Comparison of ENCODE assay signal across 30 cellular contexts in the genomic region with DNA sequence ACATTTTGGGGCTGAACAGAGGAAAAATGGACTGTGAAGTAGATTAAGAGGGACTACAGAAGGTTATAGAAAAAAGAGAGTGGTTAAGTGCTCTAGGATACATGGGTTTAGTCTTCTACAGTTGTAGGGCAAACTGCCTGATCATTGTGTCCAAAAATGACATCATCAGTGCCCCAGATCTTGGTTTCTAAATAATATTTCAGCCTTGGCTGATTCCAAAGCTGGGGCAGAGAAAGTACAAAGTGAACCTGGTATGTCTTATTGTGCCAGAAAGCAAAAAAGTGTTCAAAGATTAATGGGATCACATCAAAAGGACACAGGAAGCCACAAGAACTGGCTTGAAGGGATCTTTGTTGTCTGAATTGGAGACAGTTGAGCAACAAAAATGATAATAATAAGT.
"Had no signal": no experiment of that assay in that cellular context is flagged by ENCODE, and none has a peak within 500 bp of the region (broad histone marks: within the 10 kb centered on the region; RNA-seq: fewer than 3 reads in every experiment).

No MANE protein-coding gene starts in this region.

- H3K27me3 Mint-ChIP-seq: activated CD4-positive, alpha-beta memory T cell treated with anti-CD3 and anti-CD28 coated beads for 36 hours; activated CD4-positive, alpha-beta T cell treated with anti-CD3 and anti-CD28 coated beads for 36 hours; activated CD4-positive, alpha-beta T cell treated with anti-CD3 and anti-CD28 coated beads, Interleukin-2, amount 10 ng/mL, durations not matched to agents 24 days and 14 days; activated CD8-positive, alpha-beta memory T cell treated with anti-CD3 and anti-CD28 coated beads, Interleukin-2, amount 10 ng/mL, durations not matched to agents 7 days and 5 days; activated T-helper 17 cell treated with anti-CD3 and anti-CD28 coated beads, Interleukin-2, amount 50 U/mL, for 72 hours; effector memory CD8-positive, alpha-beta T cell had no signal

- H3K36me3 Mint-ChIP-seq: activated CD4-positive, alpha-beta memory T cell treated with anti-CD3 and anti-CD28 coated beads for 36 hours; activated CD8-positive, alpha-beta memory T cell treated with anti-CD3 and anti-CD28 coated beads, Interleukin-2, amount 10 ng/mL, durations not matched to agents 7 days and 5 days; activated naive CD8-positive, alpha-beta T cell had no signal

- H3K27ac ChIP-seq: ascending aorta, breast epithelium, cardiac muscle cell, esophagus muscularis mucosa, gastroesophageal sphincter had no signal

- H3K4me3 Mint-ChIP-seq: activated CD4-positive, alpha-beta memory T cell treated with anti-CD3 and anti-CD28 coated beads for 36 hours; activated CD4-positive, alpha-beta T cell treated with anti-CD3 and anti-CD28 coated beads for 36 hours; activated CD4-positive, alpha-beta T cell treated with anti-CD3 and anti-CD28 coated beads, Interleukin-2, amount 10 ng/mL, durations not matched to agents 24 days and 14 days; activated CD8-positive, alpha-beta memory T cell treated with anti-CD3 and anti-CD28 coated beads, Interleukin-2, amount 10 ng/mL, durations not matched to agents 7 days and 5 days; activated CD8-positive, alpha-beta T cell treated with anti-CD3 and anti-CD28 coated beads, Interleukin-2, amount 10 ng/mL, durations not matched to agents 7 days and 5 days; activated naive CD8-positive, alpha-beta T cell; activated T-helper 17 cell treated with anti-CD3 and anti-CD28 coated beads, Interleukin-2, amount 50 U/mL, for 72 hours; brain; effector memory CD8-positive, alpha-beta T cell had no signal

- H3K4me3 ChIP-seq: ascending aorta, breast epithelium, cardiac muscle cell, esophagus muscularis mucosa, gastroesophageal sphincter had no signal

- DNase-seq: activated CD4-positive, alpha-beta memory T cell treated with anti-CD3 and anti-CD28 coated beads for 36 hours; activated CD4-positive, alpha-beta T cell treated with anti-CD3 and anti-CD28 coated beads for 36 hours; activated CD4-positive, alpha-beta T cell treated with anti-CD3 and anti-CD28 coated beads, Interleukin-2, amount 10 ng/mL, durations not matched to agents 24 days and 14 days; activated CD4-positive, CD25-positive, alpha-beta regulatory T cell; activated CD4-positive, CD25-positive, alpha-beta regulatory T cell treated with anti-CD3 and anti-CD28 coated beads, Interleukin-2, amount 50 U/mL, for 72 hours; activated CD8-positive, alpha-beta memory T cell treated with anti-CD3 and anti-CD28 coated beads, Interleukin-2, amount 10 ng/mL, durations not matched to agents 7 days and 5 days; activated CD8-positive, alpha-beta memory T cell treated with anti-CD3 and anti-CD28 coated beads, Interleukin-2, amount 50 U/mL, for 4 hours; activated CD8-positive, alpha-beta T cell treated with anti-CD3 and anti-CD28 coated beads, Interleukin-2, amount 10 ng/mL, durations not matched to agents 7 days and 5 days; activated effector memory CD4-positive, alpha-beta T cell treated with Interleukin-2 at 50 U/mL for 16 hours; activated gamma-delta T cell treated with Interleukin-2 at 50 U/mL for 16 hours; activated naive CD4-positive, alpha-beta T cell treated with anti-CD3 and anti-CD28 coated beads, Interleukin-2, amount 50 U/mL, for 16 hours; activated naive CD4-positive, alpha-beta T cell treated with Interleukin-2 at 50 U/mL for 16 hours; activated T-cell treated with anti-CD3 and anti-CD28 coated beads, Interleukin-2, amount 50 U/mL, for 1 hour; central memory CD4-positive, alpha-beta T cell; cortex of kidney; dermis blood vessel endothelial cell; effector CD4-positive, alpha-beta T cell; effector memory CD8-positive, alpha-beta T cell; erythroblast; foreskin melanocyte; T-helper 2 cell had no signal

- H3K9me3 Mint-ChIP-seq: activated CD4-positive, alpha-beta T cell treated with anti-CD3 and anti-CD28 coated beads, Interleukin-2, amount 10 ng/mL, durations not matched to agents 24 days and 14 days had no signal

- H3K36me3 ChIP-seq: ascending aorta, breast epithelium, cardiac muscle cell, esophagus muscularis mucosa, gastroesophageal sphincter had no signal

- H3K27me3 ChIP-seq: ascending aorta, breast epithelium, cardiac muscle cell, esophagus muscularis mucosa, gastroesophageal sphincter had no signal

- FAIRE-seq: colon had no signal

- H3K4me1 Mint-ChIP-seq: activated CD4-positive, alpha-beta T cell treated with anti-CD3 and anti-CD28 coated beads for 36 hours; activated CD4-positive, alpha-beta T cell treated with anti-CD3 and anti-CD28 coated beads, Interleukin-2, amount 10 ng/mL, durations not matched to agents 24 days and 14 days; activated CD8-positive, alpha-beta memory T cell treated with anti-CD3 and anti-CD28 coated beads, Interleukin-2, amount 10 ng/mL, durations not matched to agents 7 days and 5 days; activated T-helper 17 cell treated with anti-CD3 and anti-CD28 coated beads, Interleukin-2, amount 50 U/mL, for 72 hours had no signal

- H3K27ac Mint-ChIP-seq: activated CD4-positive, alpha-beta memory T cell treated with anti-CD3 and anti-CD28 coated beads for 36 hours; activated CD4-positive, alpha-beta T cell treated with anti-CD3 and anti-CD28 coated beads for 36 hours; activated CD4-positive, alpha-beta T cell treated with anti-CD3 and anti-CD28 coated beads, Interleukin-2, amount 10 ng/mL, durations not matched to agents 24 days and 14 days; activated CD8-positive, alpha-beta memory T cell treated with anti-CD3 and anti-CD28 coated beads, Interleukin-2, amount 10 ng/mL, durations not matched to agents 7 days and 5 days; activated CD8-positive, alpha-beta T cell treated with anti-CD3 and anti-CD28 coated beads, Interleukin-2, amount 10 ng/mL, durations not matched to agents 7 days and 5 days; activated naive CD8-positive, alpha-beta T cell; activated T-helper 17 cell treated with anti-CD3 and anti-CD28 coated beads, Interleukin-2, amount 50 U/mL, for 72 hours; brain; effector memory CD8-positive, alpha-beta T cell had no signal

- H3K9me3 ChIP-seq: ascending aorta had no signal

- H3K4me1 ChIP-seq: ascending aorta, breast epithelium, esophagus muscularis mucosa, gastroesophageal sphincter had no signal

- ATAC-seq: activated CD4-positive, alpha-beta T cell treated with anti-CD3 and anti-CD28 coated beads for 36 hours; activated CD8-positive, alpha-beta memory T cell treated with anti-CD3 and anti-CD28 coated beads, Interleukin-2, amount 10 ng/mL, durations not matched to agents 7 days and 5 days; activated CD8-positive, alpha-beta T cell treated with anti-CD3 and anti-CD28 coated beads, Interleukin-2, amount 10 ng/mL, durations not matched to agents 7 days and 5 days; activated T-helper 17 cell treated with anti-CD3 and anti-CD28 coated beads, Interleukin-2, amount 50 U/mL, for 72 hours; effector memory CD8-positive, alpha-beta T cell; gastroesophageal sphincter had no signal
